ENCODE assay signal across 19 cellular contexts in the genomic region with DNA sequence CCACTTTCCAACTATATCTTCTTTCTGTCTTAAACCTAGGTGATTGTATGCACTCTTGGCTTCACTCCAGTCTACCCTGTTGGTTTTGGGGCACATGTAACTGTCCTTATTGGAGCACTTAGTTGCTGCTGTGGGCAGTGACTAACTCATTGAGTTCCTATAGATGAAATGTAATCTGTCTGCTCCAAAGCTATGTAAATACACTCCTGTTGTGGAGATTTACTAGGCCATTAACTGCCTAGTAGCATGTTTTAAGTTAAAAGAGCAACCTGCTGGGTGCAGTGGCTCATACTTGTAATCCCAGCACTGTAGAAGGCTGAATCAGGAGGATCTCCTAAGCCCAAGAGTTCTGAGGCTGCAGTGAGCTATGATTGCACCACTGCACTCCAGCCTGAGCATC.
A peak's percentile ranks its signal among the peaks of the same experiment; 100 is the strongest.
DNase-seq lines count a peak whose midpoint lies in the region; ATAC-seq and TF ChIP-seq lines count a peak whose summit lies in the region.
"Had no signal": no experiment of that assay in that cellular context is flagged by ENCODE, and none has a peak within 500 bp of the region (broad histone marks: within the 10 kb centered on the region; RNA-seq: fewer than 3 reads in every experiment).

No MANE protein-coding gene starts in this region.

- peaks cover 12% of the 10 kb centered on the region for H3K9me3 Mint-ChIP-seq in WTC11
- H3K9me3 Mint-ChIP-seq: CD4-positive, alpha-beta memory T cell had no signal

- H3K4me1 Mint-ChIP-seq in WTC11, result peaks cover 15% of the 10 kb centered on the region

- no peak overlapping the region for H3K4me3 Mint-ChIP-seq in WTC11
- H3K4me3 Mint-ChIP-seq: CD4-positive, alpha-beta memory T cell had no signal

- H3K27ac Mint-ChIP-seq in WTC11, result peak overlapping the region; percentile 7; the same call in 1 of the 2 replicates

- peaks cover 76% of the 10 kb centered on the region for H3K36me3 Mint-ChIP-seq in WTC11

- CTCF ChIA-PET in WTC11 (lab: Charles Lee), result interaction anchor here (0.6 kb wide), 1 partner anchor 159 kb away, joined by 5 read pairs; no protein-coding TSS in a partner anchor

- ATAC-seq in WTC11 (peak; percentile 83), GM19035 (IDR thresholded peaks at IDR 0.05; ENCODE audit: unreplicated experiment) (no peak)
- ATAC-seq: HCT116, HepG2 had no signal

- POLR2A ChIA-PET in WTC11 (lab: Charles Lee), result no interaction called here

- TF ChIP-seq CTCF in WTC11 (IDR thresholded peaks at IDR 0.05), result no peak

- DNase-seq in Daoy (ENCODE audit: low read depth) (peak; percentile 11), HT1080 (ENCODE audit: low read depth) (peak; percentile 10), WTC11 (ENCODE audit: low spot score) (no peak), left kidney (ENCODE audit: low read depth, low spot score) (peak; percentile 46), DMS79 (lab: John Stamatoyannopoulos, UW) (no peak)
- DNase-seq in activated CD8-positive, alpha-beta memory T cell treated with anti-CD3 and anti-CD28 coated beads, Interleukin-2, amount 50 U/mL, for 4 hours, result no peak
- DNase-seq: Calu3; CD4-positive, alpha-beta memory T cell; GM23248; KG1; NCI-H1417 treated with DMSO at 0.1 percent for 48 hours; NCI-H187 treated with DMSO at 0.1 percent for 48 hours; NCI-H2171 treated with DMSO at 0.1 percent for 48 hours; NCI-H446; NCI-H526 treated with DMSO at 0.1 percent for 48 hours; SHP77 had no signal

- no peaks in the 10 kb centered on the region; the same call in 1 of the 2 replicates for H3K27me3 Mint-ChIP-seq in WTC11 (ENCODE audit: low read depth)
- H3K27me3 Mint-ChIP-seq: CD4-positive, alpha-beta memory T cell had no signal

TF ChIP-seq in WTC11, 78 proteins besides CTCF, POLR2A, EP300 and RAD21:
- TF ChIP-seq SMAD4 (CRISPR knock-in tag; IDR thresholded peaks at IDR 0.05) (no peak), SMAD3 (CRISPR knock-in tag; IDR thresholded peaks at IDR 0.05; ENCODE audit: borderline replicate concordance) (no peak), ZNF396 (CRISPR knock-in tag; IDR thresholded peaks at IDR 0.05; ENCODE audit: borderline replicate concordance) (no peak), NR3C1 (CRISPR knock-in tag; conservative IDR thresholded peaks at IDR 0.05; ENCODE audit: low read depth) (no peak), PRRX2 (CRISPR knock-in tag; IDR thresholded peaks at IDR 0.05) (no peak), TEAD4 (CRISPR knock-in tag; IDR thresholded peaks at IDR 0.05) (no peak), IRF2 (CRISPR knock-in tag; IDR thresholded peaks at IDR 0.05; ENCODE audit: borderline replicate concordance, low read depth) (no peak), OVOL2 (CRISPR knock-in tag; IDR thresholded peaks at IDR 0.05; ENCODE audit: borderline replicate concordance) (no peak)
- TF ChIP-seq, protein P1, sequence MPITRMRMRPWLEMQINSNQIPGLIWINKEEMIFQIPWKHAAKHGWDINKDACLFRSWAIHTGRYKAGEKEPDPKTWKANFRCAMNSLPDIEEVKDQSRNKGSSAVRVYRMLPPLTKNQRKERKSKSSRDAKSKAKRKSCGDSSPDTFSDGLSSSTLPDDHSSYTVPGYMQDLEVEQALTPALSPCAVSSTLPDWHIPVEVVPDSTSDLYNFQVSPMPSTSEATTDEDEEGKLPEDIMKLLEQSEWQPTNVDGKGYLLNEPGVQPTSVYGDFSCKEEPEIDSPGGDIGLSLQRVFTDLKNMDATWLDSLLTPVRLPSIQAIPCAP (CRISPR knock-in tag; IDR thresholded peaks at IDR 0.05), result no peak
- TF ChIP-seq, protein P2, sequence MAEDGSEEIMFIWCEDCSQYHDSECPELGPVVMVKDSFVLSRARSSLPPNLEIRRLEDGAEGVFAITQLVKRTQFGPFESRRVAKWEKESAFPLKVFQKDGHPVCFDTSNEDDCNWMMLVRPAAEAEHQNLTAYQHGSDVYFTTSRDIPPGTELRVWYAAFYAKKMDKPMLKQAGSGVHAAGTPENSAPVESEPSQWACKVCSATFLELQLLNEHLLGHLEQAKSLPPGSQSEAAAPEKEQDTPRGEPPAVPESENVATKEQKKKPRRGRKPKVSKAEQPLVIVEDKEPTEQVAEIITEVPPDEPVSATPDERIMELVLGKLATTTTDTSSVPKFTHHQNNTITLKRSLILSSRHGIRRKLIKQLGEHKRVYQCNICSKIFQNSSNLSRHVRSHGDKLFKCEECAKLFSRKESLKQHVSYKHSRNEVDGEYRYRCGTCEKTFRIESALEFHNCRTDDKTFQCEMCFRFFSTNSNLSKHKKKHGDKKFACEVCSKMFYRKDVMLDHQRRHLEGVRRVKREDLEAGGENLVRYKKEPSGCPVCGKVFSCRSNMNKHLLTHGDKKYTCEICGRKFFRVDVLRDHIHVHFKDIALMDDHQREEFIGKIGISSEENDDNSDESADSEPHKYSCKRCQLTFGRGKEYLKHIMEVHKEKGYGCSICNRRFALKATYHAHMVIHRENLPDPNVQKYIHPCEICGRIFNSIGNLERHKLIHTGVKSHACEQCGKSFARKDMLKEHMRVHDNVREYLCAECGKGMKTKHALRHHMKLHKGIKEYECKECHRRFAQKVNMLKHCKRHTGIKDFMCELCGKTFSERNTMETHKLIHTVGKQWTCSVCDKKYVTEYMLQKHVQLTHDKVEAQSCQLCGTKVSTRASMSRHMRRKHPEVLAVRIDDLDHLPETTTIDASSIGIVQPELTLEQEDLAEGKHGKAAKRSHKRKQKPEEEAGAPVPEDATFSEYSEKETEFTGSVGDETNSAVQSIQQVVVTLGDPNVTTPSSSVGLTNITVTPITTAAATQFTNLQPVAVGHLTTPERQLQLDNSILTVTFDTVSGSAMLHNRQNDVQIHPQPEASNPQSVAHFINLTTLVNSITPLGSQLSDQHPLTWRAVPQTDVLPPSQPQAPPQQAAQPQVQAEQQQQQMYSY (CRISPR knock-in tag; IDR thresholded peaks at IDR 0.05), result no peak
- TF ChIP-seq, protein P3, sequence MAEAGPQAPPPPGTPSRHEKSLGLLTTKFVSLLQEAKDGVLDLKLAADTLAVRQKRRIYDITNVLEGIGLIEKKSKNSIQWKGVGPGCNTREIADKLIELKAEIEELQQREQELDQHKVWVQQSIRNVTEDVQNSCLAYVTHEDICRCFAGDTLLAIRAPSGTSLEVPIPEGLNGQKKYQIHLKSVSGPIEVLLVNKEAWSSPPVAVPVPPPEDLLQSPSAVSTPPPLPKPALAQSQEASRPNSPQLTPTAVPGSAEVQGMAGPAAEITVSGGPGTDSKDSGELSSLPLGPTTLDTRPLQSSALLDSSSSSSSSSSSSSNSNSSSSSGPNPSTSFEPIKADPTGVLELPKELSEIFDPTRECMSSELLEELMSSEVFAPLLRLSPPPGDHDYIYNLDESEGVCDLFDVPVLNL (CRISPR knock-in tag; IDR thresholded peaks at IDR 0.05; ENCODE audit: borderline replicate concordance, low read depth), result no peak
- TF ChIP-seq, protein P4, sequence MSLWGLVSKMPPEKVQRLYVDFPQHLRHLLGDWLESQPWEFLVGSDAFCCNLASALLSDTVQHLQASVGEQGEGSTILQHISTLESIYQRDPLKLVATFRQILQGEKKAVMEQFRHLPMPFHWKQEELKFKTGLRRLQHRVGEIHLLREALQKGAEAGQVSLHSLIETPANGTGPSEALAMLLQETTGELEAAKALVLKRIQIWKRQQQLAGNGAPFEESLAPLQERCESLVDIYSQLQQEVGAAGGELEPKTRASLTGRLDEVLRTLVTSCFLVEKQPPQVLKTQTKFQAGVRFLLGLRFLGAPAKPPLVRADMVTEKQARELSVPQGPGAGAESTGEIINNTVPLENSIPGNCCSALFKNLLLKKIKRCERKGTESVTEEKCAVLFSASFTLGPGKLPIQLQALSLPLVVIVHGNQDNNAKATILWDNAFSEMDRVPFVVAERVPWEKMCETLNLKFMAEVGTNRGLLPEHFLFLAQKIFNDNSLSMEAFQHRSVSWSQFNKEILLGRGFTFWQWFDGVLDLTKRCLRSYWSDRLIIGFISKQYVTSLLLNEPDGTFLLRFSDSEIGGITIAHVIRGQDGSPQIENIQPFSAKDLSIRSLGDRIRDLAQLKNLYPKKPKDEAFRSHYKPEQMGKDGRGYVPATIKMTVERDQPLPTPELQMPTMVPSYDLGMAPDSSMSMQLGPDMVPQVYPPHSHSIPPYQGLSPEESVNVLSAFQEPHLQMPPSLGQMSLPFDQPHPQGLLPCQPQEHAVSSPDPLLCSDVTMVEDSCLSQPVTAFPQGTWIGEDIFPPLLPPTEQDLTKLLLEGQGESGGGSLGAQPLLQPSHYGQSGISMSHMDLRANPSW (CRISPR knock-in tag; conservative IDR thresholded peaks at IDR 0.05; ENCODE audit: low read depth), result no peak
- TF ChIP-seq, protein P5, sequence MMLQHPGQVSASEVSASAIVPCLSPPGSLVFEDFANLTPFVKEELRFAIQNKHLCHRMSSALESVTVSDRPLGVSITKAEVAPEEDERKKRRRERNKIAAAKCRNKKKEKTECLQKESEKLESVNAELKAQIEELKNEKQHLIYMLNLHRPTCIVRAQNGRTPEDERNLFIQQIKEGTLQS (CRISPR knock-in tag; conservative IDR thresholded peaks at IDR 0.05), result no peak
- TF ChIP-seq, protein P6, sequence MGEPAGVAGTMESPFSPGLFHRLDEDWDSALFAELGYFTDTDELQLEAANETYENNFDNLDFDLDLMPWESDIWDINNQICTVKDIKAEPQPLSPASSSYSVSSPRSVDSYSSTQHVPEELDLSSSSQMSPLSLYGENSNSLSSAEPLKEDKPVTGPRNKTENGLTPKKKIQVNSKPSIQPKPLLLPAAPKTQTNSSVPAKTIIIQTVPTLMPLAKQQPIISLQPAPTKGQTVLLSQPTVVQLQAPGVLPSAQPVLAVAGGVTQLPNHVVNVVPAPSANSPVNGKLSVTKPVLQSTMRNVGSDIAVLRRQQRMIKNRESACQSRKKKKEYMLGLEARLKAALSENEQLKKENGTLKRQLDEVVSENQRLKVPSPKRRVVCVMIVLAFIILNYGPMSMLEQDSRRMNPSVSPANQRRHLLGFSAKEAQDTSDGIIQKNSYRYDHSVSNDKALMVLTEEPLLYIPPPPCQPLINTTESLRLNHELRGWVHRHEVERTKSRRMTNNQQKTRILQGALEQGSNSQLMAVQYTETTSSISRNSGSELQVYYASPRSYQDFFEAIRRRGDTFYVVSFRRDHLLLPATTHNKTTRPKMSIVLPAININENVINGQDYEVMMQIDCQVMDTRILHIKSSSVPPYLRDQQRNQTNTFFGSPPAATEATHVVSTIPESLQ (CRISPR knock-in tag; IDR thresholded peaks at IDR 0.05), result no peak

Comparison
In these comparisons a context has a peak if more than half of its experiments do, and no peak if none do; other contexts are left out.
1. DNase-seq: peak in Daoy (single experiment), HT1080 (single experiment) and left kidney (single experiment); none in WTC11 (single experiment), activated CD8-positive, alpha-beta memory T cell treated with anti-CD3 and anti-CD28 coated beads, Interleukin-2, amount 50 U/mL, for 4 hours (single experiment) and DMS79 (single experiment).